ENCODE assay signal across 8 cellular contexts in the genomic region with DNA sequence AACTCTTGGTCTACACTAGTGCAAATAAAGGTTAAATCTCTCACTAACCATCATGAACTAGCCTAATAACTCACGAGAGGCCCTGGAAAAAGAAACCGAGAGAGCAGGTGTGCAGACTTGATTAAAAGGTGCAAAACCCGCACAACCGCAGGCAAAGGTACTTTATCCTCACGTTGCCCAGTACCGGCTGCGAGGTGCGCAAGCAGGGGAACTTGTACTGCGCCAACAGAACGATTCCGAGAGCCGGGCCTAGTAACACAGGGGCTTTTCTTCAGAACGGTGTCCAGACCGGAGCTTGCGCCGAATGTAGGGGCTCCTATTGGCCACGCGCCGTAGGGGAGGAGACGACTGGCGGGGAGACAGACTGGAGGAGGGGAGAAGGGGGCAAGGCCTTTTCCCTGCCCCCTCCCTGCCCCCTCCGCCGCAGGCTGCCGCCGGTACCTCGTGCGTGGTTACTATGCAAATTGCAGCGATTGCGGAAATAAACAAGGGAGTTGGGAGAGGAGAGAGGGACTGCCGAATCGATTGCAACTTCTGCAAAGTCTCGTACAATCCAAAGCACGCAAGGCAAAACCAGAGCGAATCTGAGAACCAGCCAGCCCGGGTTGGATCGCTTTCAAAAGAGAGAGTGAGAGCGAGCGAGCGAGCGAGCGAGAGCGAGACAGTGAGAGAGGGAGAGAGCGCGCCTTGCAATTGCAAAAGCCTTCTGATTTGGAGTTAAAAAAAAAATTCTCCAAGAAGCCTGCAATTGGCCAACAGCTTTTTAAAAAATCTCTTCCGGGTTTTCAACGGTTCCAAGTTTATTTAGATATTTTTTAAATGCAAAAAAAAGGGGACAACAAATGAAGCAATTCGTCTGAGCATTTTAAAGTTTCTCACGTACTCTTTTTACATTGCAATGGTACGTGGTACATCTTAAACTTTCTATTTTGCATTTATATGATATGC. TPM values are rescaled to one million over a fixed set of nuclear protein-coding genes. Genes with fewer than 3 reads are reported as not detected.
A peak's percentile ranks its signal among the peaks of the same experiment; 100 is the strongest.
DNase-seq lines count a peak whose midpoint lies in the region; ATAC-seq, FAIRE-seq and TF ChIP-seq lines count a peak whose summit lies in the region.

No MANE protein-coding gene starts in this region.

- WGBS in adrenal gland, 4 donors: 0 to 1% (median 1%) methylated on average over 36 to 49 of the region's 49 CpGs

- TF ChIP-seq CTCF in GM10266 (IDR thresholded peaks at IDR 0.05; ENCODE audit: control insufficient read depth, insufficient read depth, low read depth, missing control alignments): no peak
- peak in 1 of 6 experiments; percentile 12 for TF ChIP-seq CTCF in adrenal gland (IDR thresholded peaks at IDR 0.05)
- TF ChIP-seq CTCF in progenitor cell of endocrine pancreas (IDR thresholded peaks at IDR 0.05; ENCODE audit: unreplicated experiment): no peak

- peak overlapping the region; percentile 73 to 98 (median 94) for H3K27ac ChIP-seq in adrenal gland

- peak; percentile 52 to 88 for TF ChIP-seq POLR2A in adrenal gland (IDR thresholded peaks at IDR 0.05)

- H3K27me3 ChIP-seq in adrenal gland: no peaks in the 10 kb centered on the region

- no peaks in the 10 kb centered on the region for H3K9me3 ChIP-seq in adrenal gland (replicated peaks in 1 of 3)

- H3K9me3 Mint-ChIP-seq in progenitor cell of endocrine pancreas (ENCODE audit: low read depth): no peaks in the 10 kb centered on the region

- H3K4me1 Mint-ChIP-seq in progenitor cell of endocrine pancreas (ENCODE audit: low read depth): peaks cover 21% of the 10 kb centered on the region

- DNase-seq in GM10266 (ENCODE audit: extremely low spot score): peak; percentile 63
- DNase-seq in NCI-H128 (lab: John Stamatoyannopoulos, UW; ENCODE audit: unreplicated experiment): peak; percentile 95
- DNase-seq in SW480 (ENCODE audit: low spot score): peak; percentile 89
- peak; percentile 89 to 96 (median 94) for DNase-seq in adrenal gland
- peak; percentile 89 for DNase-seq in left ventricle myocardium superior
- peak; percentile 80 for DNase-seq in progenitor cell of endocrine pancreas (ENCODE audit: low spot score, unreplicated experiment)
- DNase-seq in urothelium cell line (ENCODE audit: low spot score): peak; percentile 86

- H3K27me3 Mint-ChIP-seq in progenitor cell of endocrine pancreas: peaks cover 44% of the 10 kb centered on the region

- H3K4me3 ChIP-seq in adrenal gland: peak overlapping the region in 3 of 4 donors; percentile 42 to 67 (median 59)

- intact Hi-C loops in adrenal gland (cut with DNase I): no loop called here
- intact Hi-C loops in left ventricle myocardium superior (cut with micrococcal nuclease): no loop called here

- peak overlapping the region; percentile 94 for H3K27ac Mint-ChIP-seq in progenitor cell of endocrine pancreas

- H3K4me3 Mint-ChIP-seq in progenitor cell of endocrine pancreas (ENCODE audit: low read depth): peak overlapping the region; percentile 89

- peaks cover 42 to 49% of the 10 kb centered on the region in 2 donors for H3K4me1 ChIP-seq in adrenal gland (replicated peaks in 1 of 2)

- ATAC-seq in HG02763 (IDR thresholded peaks at IDR 0.05; ENCODE audit: unreplicated experiment) (peak; percentile 72), left ventricle myocardium superior (peak; percentile 73)

- H3K36me3 ChIP-seq in adrenal gland (replicated peaks in 1 of 2): no peaks in the 10 kb centered on the region

- no peak for FAIRE-seq in urothelium cell line (lab: Jason Lieb, UNC)

- H3K36me3 Mint-ChIP-seq in progenitor cell of endocrine pancreas (ENCODE audit: insufficient read depth): no peaks in the 10 kb centered on the region

RNA-seq across cellular contexts. Expression of a gene that starts 5.4 kb away (rescaled TPM):
- total RNA-seq in adrenal gland (100 to 1,000 TPM in 2 of 8 donors, 10 to 100 TPM in 6; 59.3 to 109 (median 90.2) TPM), left ventricle myocardium superior (102 TPM), progenitor cell of endocrine pancreas (1.2 and 3.9 TPM in 2 replicates)
- 10 to 100 TPM; 15.6 to 26.0 (median 25.0) TPM for polyA plus RNA-seq in adrenal gland

Comparison
In these comparisons a context has a peak if more than half of its experiments do, and no peak if none do; other contexts are left out.
1. Peak in every context shown above with its lines: DNase-seq, ATAC-seq, H3K4me3 ChIP-seq and H3K27ac ChIP-seq.
2. RNA of a gene that starts 5.4 kb away (total RNA-seq): 102 TPM in left ventricle myocardium superior (single experiment) and 59.3 to 109 TPM in adrenal gland; 1.2 to 3.9 TPM in progenitor cell of endocrine pancreas; every median in the first group is over 10 times any median in the second.